In genomic region chr15:75148293-75148692, GRCh38 we compare ENCODE assay signal across 21 cellular contexts.
"Had no signal": no experiment of that assay in that cellular context is flagged by ENCODE, and none has a peak within 500 bp of the region (broad histone marks: within the 10 kb centered on the region; RNA-seq: fewer than 3 reads in every experiment).

No MANE protein-coding gene starts in this region.

- DNase-seq: islet precursor cell; left ventricle myocardium inferior; naive thymus-derived CD8-positive, alpha-beta T cell; nucleus accumbens; pancreas; retina; right cardiac atrium; stimulated activated CD4-positive, alpha-beta T cell treated with anti-CD3 and anti-CD28 coated beads, Interleukin-12 subunit alpha, Interleukin-12 subunit beta, amount 100 ng/mL, for 4 hours; stimulated activated CD4-positive, alpha-beta T cell treated with anti-CD3 and anti-CD28 coated beads, Interleukin-15, amount 100 ng/mL, for 24 hours; stimulated activated CD4-positive, alpha-beta T cell treated with anti-CD3 and anti-CD28 coated beads, Interleukin-2, amount 100 ng/mL, for 24 hours; stimulated activated CD4-positive, alpha-beta T cell treated with anti-CD3 and anti-CD28 coated beads, Interleukin-4, amount 100 ng/mL, for 1 hour; stimulated activated naive B cell treated with anti-CD40 and anti-IgM and Interleukin-4, amounts not matched to agents 10 μg/mL and 1 μg/mL and 100 μg/mL, for 72 hours; stimulated activated naive CD8-positive, alpha-beta T cell treated with anti-CD3 and anti-CD28 coated beads, Interleukin-15, Interleukin-2, amounts not matched to agents 100 U/mL and 50 U/mL, for 24 hours; stomach; testis; thyroid gland; transverse colon; upper lobe of right lung had no signal

- H3K4me3 ChIP-seq: left ventricle myocardium inferior, pancreas, prostate gland, skin epidermis, stomach, testis, thyroid gland, transverse colon, upper lobe of right lung had no signal

- FAIRE-seq: pancreas, urothelium cell line had no signal
